8 cellular contexts compared by ENCODE assay signal in the genomic region with DNA sequence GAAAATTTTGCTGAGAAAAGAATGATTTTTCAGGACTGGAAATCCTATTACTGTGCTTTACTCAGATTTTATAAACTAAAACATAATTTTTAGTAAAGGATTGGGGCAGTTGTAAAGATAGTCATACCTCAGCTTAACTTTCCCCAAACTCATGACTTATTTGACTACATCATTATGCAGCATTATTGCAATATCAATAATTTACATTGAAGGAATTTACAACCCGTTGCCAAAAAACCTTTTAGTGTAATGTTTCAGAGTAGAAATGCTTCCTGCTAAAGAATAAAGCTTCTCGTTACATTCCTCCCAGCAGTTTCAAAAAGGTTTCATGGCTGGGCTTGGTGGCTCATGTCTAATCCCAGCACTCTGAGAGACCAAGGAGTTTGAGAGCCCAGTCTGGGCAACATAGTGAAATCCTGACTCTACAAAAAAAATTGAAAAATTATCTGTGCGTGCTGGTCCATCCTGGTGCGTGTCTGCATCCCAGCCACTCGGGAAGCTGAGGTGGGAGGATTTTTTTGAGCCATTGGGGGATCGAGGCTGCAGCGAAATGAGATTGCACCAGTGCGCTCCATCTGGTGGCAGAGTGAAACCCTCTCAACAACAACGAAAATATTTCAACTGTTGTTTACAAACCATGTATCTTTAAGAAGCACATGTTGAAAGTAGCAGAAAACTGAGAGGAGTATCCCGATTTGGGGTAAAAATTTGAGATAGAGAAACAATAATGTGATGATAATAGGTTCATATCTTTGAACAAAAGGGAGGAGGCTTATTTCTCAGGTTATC. TPM values are rescaled to one million over a fixed set of nuclear protein-coding genes. Genes with fewer than 3 reads are reported as not detected.
A peak's percentile ranks its signal among the peaks of the same experiment; 100 is the strongest.
DNase-seq lines count a peak whose midpoint lies in the region.

No MANE protein-coding gene starts in this region.

- DNase-seq in NCI-H526 (lab: John Stamatoyannopoulos, UW) (peak; percentile 9 to 59), NCI-H526 treated with DMSO at 0.1 percent for 48 hours (lab: John Stamatoyannopoulos, UW) (no peak), MV-4-11 (lab: John Stamatoyannopoulos, UW) (peak; percentile 23), NCI-H146 treated with DMSO at 0.1 percent for 48 hours (lab: John Stamatoyannopoulos, UW; ENCODE audit: unreplicated experiment) (no peak), LoVo (ENCODE audit: low spot score) (no peak)
- peak; percentile 30 for DNase-seq in activated naive CD8-positive, alpha-beta T cell treated with anti-CD3 and anti-CD28 coated beads for 36 hours
- DNase-seq in stimulated activated CD4-positive, alpha-beta T cell treated with anti-CD3 and anti-CD28 coated beads, Interleukin-4, amount 100 ng/mL, for 24 hours = peak; percentile 29

- H3K9me3 Mint-ChIP-seq in activated naive CD8-positive, alpha-beta T cell treated with anti-CD3 and anti-CD28 coated beads for 36 hours = no peaks in the 10 kb centered on the region

- H3K4me1 Mint-ChIP-seq in activated naive CD8-positive, alpha-beta T cell treated with anti-CD3 and anti-CD28 coated beads for 36 hours = peaks cover 60% of the 10 kb centered on the region

- peak overlapping the region; percentile 12 for H3K27ac Mint-ChIP-seq in activated naive CD8-positive, alpha-beta T cell treated with anti-CD3 and anti-CD28 coated beads for 36 hours

- H3K27me3 Mint-ChIP-seq in activated naive CD8-positive, alpha-beta T cell treated with anti-CD3 and anti-CD28 coated beads for 36 hours = peaks cover 6% of the 10 kb centered on the region

- peak overlapping the region; percentile 96 for H3K4me3 Mint-ChIP-seq in activated naive CD8-positive, alpha-beta T cell treated with anti-CD3 and anti-CD28 coated beads for 36 hours

- peak overlapping the region; percentile 24 for H3K4me3 ChIP-seq in iPS-11a (ENCODE audit: low read depth, low read length)

- peaks cover 48% of the 10 kb centered on the region for H3K36me3 Mint-ChIP-seq in activated naive CD8-positive, alpha-beta T cell treated with anti-CD3 and anti-CD28 coated beads for 36 hours

RNA-seq across cellular contexts. Expression of a gene that starts 4.4 kb away (rescaled TPM):
- 100 to 1,000 TPM; 113 to 117 TPM for total RNA-seq in activated naive CD8-positive, alpha-beta T cell treated with anti-CD3 and anti-CD28 coated beads for 36 hours

Comparison
In these comparisons a context has a peak if more than half of its experiments do, and no peak if none do; other contexts are left out.
1. DNase-seq: peak in NCI-H526 (2 of 2), MV-4-11 (single experiment), activated naive CD8-positive, alpha-beta T cell treated with anti-CD3 and anti-CD28 coated beads for 36 hours (single experiment) and stimulated activated CD4-positive, alpha-beta T cell treated with anti-CD3 and anti-CD28 coated beads, Interleukin-4, amount 100 ng/mL, for 24 hours (single experiment); none in NCI-H526 treated with DMSO at 0.1 percent for 48 hours (single experiment), NCI-H146 treated with DMSO at 0.1 percent for 48 hours (single experiment) and LoVo (single experiment).